In the genomic region with DNA sequence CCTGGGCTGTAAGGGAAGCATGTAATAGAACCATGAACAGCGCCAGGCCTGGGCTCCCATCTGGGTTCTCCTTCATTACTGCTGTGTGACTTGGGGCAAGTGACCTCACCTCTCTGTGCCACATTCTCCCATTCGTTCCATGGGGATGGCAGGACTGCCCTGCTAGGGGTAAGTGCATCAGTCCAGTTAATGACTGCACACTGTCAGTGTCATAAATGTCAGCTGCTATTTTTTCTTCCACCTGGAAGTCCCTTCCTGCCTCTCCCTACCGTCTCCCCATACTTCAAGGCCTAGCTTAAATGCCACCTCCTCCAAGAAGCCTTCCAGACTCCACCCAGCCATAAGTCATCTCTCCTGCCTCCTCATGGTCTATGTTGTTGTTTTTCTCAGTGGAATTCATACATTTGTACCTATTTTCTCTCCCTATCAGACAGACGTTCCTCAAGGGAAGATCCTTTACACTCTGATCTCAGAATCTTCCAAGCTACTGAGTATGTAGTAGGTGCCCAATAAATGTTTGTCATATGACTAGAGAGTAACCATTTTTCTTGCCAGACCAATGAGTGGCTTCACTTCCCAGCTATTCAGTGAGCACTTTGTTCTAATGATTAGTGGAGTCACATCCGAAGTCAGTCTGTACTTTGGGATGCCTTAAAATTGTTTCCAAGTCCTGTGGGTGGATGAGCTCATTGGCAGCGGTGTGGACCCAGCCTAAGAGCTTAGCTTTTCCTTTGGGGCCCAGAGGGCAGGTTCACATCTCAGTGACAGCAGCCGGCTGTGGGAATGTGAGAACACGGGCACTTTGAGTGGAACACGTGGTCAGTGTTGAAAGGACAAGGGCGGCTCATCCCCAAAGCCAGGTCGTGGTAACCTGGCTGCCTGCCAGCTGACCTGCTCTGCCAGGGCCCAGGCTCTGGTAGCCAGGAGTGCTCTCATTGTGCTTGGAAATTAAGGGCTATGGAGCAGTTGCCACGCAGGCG, we compare ENCODE assay signal across 1 cellular context.
A peak's percentile ranks its signal among the peaks of the same experiment; 100 is the strongest.
TF ChIP-seq lines count a peak whose summit lies in the region.

No MANE protein-coding gene starts in this region.

TF ChIP-seq in HepG2, 621 proteins besides CTCF, POLR2A, EP300 and RAD21 (continued from another document):
- TF ChIP-seq, protein P1, sequence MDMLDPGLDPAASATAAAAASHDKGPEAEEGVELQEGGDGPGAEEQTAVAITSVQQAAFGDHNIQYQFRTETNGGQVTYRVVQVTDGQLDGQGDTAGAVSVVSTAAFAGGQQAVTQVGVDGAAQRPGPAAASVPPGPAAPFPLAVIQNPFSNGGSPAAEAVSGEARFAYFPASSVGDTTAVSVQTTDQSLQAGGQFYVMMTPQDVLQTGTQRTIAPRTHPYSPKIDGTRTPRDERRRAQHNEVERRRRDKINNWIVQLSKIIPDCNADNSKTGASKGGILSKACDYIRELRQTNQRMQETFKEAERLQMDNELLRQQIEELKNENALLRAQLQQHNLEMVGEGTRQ (IDR thresholded peaks at IDR 0.05; ENCODE audit: low read depth, low read length) = peak; percentile 57; the same call in 1 of the 2 replicates
- TF ChIP-seq, protein P1 (CRISPR knock-in tag; IDR thresholded peaks at IDR 0.05; ENCODE audit: borderline replicate concordance) = peak; percentile 41; the same call in 1 of the 2 replicates
- TF ChIP-seq HDAC1 (CRISPR knock-in tag; IDR thresholded peaks at IDR 0.05) (0 out of 2 replicates have a peak, but pooled peaks have one; percentile 20), FOXP1 (IDR thresholded peaks at IDR 0.05) (no peak), FOXP1 (CRISPR knock-in tag; IDR thresholded peaks at IDR 0.05) (no peak), ZNF737 (CRISPR knock-in tag; IDR thresholded peaks at IDR 0.05; ENCODE audit: borderline replicate concordance) (no peak), MYC (CRISPR knock-in tag; IDR thresholded peaks at IDR 0.05; ENCODE audit: borderline replicate concordance) (peak; percentile 48; the same call in 1 of the 2 replicates), ZNF878 (CRISPR knock-in tag; IDR thresholded peaks at IDR 0.05) (no peak), TEAD3 (CRISPR knock-in tag; optimal IDR thresholded peaks at IDR 0.05; ENCODE audit: borderline replicate concordance) (peak; percentile 44), SAP130 (CRISPR knock-in tag; IDR thresholded peaks at IDR 0.05; ENCODE audit: low read depth) (peak; percentile 36; the same call in 1 of the 2 replicates), ZMYM3 (CRISPR knock-in tag; IDR thresholded peaks at IDR 0.05) (peak; percentile 54; the same call in 1 of the 2 replicates), LCORL (IDR thresholded peaks at IDR 0.05) (peak; percentile 44; the same call in 1 of the 2 replicates), LCORL (CRISPR knock-in tag; IDR thresholded peaks at IDR 0.05) (no peak), HOXA3 (CRISPR knock-in tag; IDR thresholded peaks at IDR 0.05) (peak; percentile 14; the same call in 1 of the 2 replicates), TRAFD1 (CRISPR knock-in tag; IDR thresholded peaks at IDR 0.05; ENCODE audit: borderline replicate concordance) (no peak), SUZ12 (IDR thresholded peaks at IDR 0.05; ENCODE audit: low read depth, low read length) (no peak), ZEB1 (IDR thresholded peaks at IDR 0.05; ENCODE audit: insufficient replicate concordance, low read depth) (no peak)
